ENCODE assay signal across 1 cellular context in the genomic region with DNA sequence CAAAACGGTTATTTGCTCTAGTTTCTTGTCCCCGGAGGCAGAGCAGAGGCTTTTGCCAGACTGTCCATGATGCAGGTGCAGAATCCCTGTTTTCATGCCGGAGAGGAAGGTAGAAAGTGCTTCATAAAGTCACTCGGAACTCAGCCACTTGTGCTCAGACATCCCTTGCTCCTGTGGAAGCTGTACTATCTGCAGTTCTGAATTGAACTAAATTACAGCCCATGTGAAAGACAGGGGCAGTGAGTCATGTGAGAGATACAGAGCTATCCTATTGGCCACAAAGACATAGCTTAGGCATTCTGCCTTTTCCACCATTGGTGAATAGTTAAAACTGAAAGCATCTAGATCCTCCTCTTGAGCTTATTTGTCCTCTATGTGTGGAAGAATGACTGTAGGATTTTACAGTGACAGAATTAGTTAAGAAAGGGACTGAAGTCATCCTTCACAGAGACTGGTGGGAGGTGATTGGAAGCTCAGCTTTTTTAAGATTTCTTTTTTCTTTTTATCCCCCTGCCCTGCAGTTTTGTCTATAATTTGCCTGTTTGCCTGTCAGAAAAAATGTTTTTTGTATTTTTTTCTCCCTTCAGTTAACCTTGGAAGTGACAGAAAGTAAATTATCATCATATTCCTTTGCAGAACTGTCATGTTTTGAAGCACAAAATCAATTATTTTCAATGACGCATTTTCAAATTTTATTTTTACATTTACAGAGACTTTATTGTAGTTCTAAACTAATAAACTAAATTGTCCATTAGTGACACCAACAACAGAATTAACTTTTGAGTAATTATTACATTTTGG.
A peak's percentile ranks its signal among the peaks of the same experiment; 100 is the strongest.
TF ChIP-seq lines count a peak whose summit lies in the region.

No MANE protein-coding gene starts in this region.

TF ChIP-seq in GM12878, 131 proteins besides CTCF, POLR2A, EP300 and RAD21 (continued from another document and continues in another):
- TF ChIP-seq, protein P1, sequence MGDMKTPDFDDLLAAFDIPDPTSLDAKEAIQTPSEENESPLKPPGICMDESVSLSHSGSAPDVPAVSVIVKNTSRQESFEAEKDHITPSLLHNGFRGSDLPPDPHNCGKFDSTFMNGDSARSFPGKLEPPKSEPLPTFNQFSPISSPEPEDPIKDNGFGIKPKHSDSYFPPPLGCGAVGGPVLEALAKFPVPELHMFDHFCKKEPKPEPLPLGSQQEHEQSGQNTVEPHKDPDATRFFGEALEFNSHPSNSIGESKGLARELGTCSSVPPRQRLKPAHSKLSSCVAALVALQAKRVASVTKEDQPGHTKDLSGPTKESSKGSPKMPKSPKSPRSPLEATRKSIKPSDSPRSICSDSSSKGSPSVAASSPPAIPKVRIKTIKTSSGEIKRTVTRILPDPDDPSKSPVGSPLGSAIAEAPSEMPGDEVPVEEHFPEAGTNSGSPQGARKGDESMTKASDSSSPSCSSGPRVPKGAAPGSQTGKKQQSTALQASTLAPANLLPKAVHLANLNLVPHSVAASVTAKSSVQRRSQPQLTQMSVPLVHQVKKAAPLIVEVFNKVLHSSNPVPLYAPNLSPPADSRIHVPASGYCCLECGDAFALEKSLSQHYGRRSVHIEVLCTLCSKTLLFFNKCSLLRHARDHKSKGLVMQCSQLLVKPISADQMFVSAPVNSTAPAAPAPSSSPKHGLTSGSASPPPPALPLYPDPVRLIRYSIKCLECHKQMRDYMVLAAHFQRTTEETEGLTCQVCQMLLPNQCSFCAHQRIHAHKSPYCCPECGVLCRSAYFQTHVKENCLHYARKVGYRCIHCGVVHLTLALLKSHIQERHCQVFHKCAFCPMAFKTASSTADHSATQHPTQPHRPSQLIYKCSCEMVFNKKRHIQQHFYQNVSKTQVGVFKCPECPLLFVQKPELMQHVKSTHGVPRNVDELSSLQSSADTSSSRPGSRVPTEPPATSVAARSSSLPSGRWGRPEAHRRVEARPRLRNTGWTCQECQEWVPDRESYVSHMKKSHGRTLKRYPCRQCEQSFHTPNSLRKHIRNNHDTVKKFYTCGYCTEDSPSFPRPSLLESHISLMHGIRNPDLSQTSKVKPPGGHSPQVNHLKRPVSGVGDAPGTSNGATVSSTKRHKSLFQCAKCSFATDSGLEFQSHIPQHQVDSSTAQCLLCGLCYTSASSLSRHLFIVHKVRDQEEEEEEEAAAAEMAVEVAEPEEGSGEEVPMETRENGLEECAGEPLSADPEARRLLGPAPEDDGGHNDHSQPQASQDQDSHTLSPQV (IDR thresholded peaks at IDR 0.05), result no peak
- TF ChIP-seq STAT3 (IDR thresholded peaks at IDR 0.05; ENCODE audit: low read depth, low read length) (no peak), RFX5 (IDR thresholded peaks at IDR 0.05; ENCODE audit: low read depth, low read length) (peak; percentile 31; the same call in 1 of the 2 replicates), MXI1 (IDR thresholded peaks at IDR 0.05; ENCODE audit: low read depth, low read length) (peak; percentile 45; the same call in 1 of the 2 replicates), POU2F2 (IDR thresholded peaks at IDR 0.05; ENCODE audit: borderline replicate concordance, low read depth, low read length) (peak; percentile 57; the same call in 1 of the 3 replicates), EZH2 (IDR thresholded peaks at IDR 0.05; ENCODE audit: borderline replicate concordance, control insufficient read depth, low read depth, low read length) (no peak), ZNF24 (IDR thresholded peaks at IDR 0.05) (no peak), IRF4 (IDR thresholded peaks at IDR 0.05; ENCODE audit: low read depth, low read length) (no peak), CBX3 (IDR thresholded peaks at IDR 0.05; ENCODE audit: borderline replicate concordance, low read depth) (no peak), CHD4 (IDR thresholded peaks at IDR 0.05) (no peak), GATAD2B (conservative IDR thresholded peaks at IDR 0.05; ENCODE audit: low read depth) (no peak), SREBF2 (IDR thresholded peaks at IDR 0.05; ENCODE audit: low read length) (no peak), SUZ12 (IDR thresholded peaks at IDR 0.05; ENCODE audit: unreplicated experiment) (no peak), MYC (IDR thresholded peaks at IDR 0.05; ENCODE audit: insufficient read depth, insufficient read length, insufficient replicate concordance, low read length, severe bottlenecking) (no peak), SMAD1 (IDR thresholded peaks at IDR 0.05; ENCODE audit: low read depth, partially characterized antibody) (peak; percentile 84), TBL1XR1 (IDR thresholded peaks at IDR 0.05; ENCODE audit: low read depth, low read length) (no peak), RBBP5 (conservative IDR thresholded peaks at IDR 0.05) (no peak), SIX5 (IDR thresholded peaks at IDR 0.05; ENCODE audit: low read depth, low read length, severe bottlenecking) (no peak), RB1 (IDR thresholded peaks at IDR 0.05; ENCODE audit: borderline replicate concordance) (no peak), ATF7 (IDR thresholded peaks at IDR 0.05; ENCODE audit: low read depth) (peak; percentile 55)
- TF ChIP-seq, protein P2, sequence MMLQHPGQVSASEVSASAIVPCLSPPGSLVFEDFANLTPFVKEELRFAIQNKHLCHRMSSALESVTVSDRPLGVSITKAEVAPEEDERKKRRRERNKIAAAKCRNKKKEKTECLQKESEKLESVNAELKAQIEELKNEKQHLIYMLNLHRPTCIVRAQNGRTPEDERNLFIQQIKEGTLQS (IDR thresholded peaks at IDR 0.05; ENCODE audit: borderline replicate concordance, extremely low read depth, low read depth, low read length), result no peak
- TF ChIP-seq, protein P3, sequence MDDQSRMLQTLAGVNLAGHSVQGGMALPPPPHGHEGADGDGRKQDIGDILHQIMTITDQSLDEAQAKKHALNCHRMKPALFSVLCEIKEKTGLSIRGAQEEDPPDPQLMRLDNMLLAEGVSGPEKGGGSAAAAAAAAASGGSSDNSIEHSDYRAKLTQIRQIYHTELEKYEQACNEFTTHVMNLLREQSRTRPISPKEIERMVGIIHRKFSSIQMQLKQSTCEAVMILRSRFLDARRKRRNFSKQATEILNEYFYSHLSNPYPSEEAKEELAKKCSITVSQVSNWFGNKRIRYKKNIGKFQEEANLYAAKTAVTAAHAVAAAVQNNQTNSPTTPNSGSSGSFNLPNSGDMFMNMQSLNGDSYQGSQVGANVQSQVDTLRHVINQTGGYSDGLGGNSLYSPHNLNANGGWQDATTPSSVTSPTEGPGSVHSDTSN (IDR thresholded peaks at IDR 0.05; ENCODE audit: insufficient replicate concordance, low read depth, low read length), result peak; percentile 59
- TF ChIP-seq, protein P4, sequence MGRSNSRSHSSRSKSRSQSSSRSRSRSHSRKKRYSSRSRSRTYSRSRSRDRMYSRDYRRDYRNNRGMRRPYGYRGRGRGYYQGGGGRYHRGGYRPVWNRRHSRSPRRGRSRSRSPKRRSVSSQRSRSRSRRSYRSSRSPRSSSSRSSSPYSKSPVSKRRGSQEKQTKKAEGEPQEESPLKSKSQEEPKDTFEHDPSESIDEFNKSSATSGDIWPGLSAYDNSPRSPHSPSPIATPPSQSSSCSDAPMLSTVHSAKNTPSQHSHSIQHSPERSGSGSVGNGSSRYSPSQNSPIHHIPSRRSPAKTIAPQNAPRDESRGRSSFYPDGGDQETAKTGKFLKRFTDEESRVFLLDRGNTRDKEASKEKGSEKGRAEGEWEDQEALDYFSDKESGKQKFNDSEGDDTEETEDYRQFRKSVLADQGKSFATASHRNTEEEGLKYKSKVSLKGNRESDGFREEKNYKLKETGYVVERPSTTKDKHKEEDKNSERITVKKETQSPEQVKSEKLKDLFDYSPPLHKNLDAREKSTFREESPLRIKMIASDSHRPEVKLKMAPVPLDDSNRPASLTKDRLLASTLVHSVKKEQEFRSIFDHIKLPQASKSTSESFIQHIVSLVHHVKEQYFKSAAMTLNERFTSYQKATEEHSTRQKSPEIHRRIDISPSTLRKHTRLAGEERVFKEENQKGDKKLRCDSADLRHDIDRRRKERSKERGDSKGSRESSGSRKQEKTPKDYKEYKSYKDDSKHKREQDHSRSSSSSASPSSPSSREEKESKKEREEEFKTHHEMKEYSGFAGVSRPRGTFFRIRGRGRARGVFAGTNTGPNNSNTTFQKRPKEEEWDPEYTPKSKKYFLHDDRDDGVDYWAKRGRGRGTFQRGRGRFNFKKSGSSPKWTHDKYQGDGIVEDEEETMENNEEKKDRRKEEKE (IDR thresholded peaks at IDR 0.05), result no peak
- TF ChIP-seq, protein P5, sequence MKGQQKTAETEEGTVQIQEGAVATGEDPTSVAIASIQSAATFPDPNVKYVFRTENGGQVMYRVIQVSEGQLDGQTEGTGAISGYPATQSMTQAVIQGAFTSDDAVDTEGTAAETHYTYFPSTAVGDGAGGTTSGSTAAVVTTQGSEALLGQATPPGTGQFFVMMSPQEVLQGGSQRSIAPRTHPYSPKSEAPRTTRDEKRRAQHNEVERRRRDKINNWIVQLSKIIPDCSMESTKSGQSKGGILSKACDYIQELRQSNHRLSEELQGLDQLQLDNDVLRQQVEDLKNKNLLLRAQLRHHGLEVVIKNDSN (IDR thresholded peaks at IDR 0.05; ENCODE audit: borderline replicate concordance, extremely low read length, insufficient read depth, low read depth, low read length), result peak; percentile 41
- TF ChIP-seq, protein P6, sequence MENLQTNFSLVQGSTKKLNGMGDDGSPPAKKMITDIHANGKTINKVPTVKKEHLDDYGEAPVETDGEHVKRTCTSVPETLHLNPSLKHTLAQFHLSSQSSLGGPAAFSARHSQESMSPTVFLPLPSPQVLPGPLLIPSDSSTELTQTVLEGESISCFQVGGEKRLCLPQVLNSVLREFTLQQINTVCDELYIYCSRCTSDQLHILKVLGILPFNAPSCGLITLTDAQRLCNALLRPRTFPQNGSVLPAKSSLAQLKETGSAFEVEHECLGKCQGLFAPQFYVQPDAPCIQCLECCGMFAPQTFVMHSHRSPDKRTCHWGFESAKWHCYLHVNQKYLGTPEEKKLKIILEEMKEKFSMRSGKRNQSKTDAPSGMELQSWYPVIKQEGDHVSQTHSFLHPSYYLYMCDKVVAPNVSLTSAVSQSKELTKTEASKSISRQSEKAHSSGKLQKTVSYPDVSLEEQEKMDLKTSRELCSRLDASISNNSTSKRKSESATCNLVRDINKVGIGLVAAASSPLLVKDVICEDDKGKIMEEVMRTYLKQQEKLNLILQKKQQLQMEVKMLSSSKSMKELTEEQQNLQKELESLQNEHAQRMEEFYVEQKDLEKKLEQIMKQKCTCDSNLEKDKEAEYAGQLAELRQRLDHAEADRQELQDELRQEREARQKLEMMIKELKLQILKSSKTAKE (IDR thresholded peaks at IDR 0.05; ENCODE audit: low read depth, poor library complexity, severe bottlenecking), result no peak
- TF ChIP-seq, protein P7, sequence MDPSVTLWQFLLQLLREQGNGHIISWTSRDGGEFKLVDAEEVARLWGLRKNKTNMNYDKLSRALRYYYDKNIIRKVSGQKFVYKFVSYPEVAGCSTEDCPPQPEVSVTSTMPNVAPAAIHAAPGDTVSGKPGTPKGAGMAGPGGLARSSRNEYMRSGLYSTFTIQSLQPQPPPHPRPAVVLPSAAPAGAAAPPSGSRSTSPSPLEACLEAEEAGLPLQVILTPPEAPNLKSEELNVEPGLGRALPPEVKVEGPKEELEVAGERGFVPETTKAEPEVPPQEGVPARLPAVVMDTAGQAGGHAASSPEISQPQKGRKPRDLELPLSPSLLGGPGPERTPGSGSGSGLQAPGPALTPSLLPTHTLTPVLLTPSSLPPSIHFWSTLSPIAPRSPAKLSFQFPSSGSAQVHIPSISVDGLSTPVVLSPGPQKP (IDR thresholded peaks at IDR 0.05; ENCODE audit: low read depth, low read length), result no peak
- TF ChIP-seq, protein P8, sequence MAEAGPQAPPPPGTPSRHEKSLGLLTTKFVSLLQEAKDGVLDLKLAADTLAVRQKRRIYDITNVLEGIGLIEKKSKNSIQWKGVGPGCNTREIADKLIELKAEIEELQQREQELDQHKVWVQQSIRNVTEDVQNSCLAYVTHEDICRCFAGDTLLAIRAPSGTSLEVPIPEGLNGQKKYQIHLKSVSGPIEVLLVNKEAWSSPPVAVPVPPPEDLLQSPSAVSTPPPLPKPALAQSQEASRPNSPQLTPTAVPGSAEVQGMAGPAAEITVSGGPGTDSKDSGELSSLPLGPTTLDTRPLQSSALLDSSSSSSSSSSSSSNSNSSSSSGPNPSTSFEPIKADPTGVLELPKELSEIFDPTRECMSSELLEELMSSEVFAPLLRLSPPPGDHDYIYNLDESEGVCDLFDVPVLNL (IDR thresholded peaks at IDR 0.05; ENCODE audit: low read depth, low read length), result no peak
- TF ChIP-seq, protein P9, sequence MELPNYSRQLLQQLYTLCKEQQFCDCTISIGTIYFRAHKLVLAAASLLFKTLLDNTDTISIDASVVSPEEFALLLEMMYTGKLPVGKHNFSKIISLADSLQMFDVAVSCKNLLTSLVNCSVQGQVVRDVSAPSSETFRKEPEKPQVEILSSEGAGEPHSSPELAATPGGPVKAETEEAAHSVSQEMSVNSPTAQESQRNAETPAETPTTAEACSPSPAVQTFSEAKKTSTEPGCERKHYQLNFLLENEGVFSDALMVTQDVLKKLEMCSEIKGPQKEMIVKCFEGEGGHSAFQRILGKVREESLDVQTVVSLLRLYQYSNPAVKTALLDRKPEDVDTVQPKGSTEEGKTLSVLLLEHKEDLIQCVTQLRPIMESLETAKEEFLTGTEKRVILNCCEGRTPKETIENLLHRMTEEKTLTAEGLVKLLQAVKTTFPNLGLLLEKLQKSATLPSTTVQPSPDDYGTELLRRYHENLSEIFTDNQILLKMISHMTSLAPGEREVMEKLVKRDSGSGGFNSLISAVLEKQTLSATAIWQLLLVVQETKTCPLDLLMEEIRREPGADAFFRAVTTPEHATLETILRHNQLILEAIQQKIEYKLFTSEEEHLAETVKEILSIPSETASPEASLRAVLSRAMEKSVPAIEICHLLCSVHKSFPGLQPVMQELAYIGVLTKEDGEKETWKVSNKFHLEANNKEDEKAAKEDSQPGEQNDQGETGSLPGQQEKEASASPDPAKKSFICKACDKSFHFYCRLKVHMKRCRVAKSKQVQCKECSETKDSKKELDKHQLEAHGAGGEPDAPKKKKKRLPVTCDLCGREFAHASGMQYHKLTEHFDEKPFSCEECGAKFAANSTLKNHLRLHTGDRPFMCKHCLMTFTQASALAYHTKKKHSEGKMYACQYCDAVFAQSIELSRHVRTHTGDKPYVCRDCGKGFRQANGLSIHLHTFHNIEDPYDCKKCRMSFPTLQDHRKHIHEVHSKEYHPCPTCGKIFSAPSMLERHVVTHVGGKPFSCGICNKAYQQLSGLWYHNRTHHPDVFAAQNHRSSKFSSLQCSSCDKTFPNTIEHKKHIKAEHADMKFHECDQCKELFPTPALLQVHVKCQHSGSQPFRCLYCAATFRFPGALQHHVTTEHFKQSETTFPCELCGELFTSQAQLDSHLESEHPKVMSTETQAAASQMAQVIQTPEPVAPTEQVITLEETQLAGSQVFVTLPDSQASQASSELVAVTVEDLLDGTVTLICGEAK (IDR thresholded peaks at IDR 0.05; ENCODE audit: borderline replicate concordance), result no peak
